In the genomic region with DNA sequence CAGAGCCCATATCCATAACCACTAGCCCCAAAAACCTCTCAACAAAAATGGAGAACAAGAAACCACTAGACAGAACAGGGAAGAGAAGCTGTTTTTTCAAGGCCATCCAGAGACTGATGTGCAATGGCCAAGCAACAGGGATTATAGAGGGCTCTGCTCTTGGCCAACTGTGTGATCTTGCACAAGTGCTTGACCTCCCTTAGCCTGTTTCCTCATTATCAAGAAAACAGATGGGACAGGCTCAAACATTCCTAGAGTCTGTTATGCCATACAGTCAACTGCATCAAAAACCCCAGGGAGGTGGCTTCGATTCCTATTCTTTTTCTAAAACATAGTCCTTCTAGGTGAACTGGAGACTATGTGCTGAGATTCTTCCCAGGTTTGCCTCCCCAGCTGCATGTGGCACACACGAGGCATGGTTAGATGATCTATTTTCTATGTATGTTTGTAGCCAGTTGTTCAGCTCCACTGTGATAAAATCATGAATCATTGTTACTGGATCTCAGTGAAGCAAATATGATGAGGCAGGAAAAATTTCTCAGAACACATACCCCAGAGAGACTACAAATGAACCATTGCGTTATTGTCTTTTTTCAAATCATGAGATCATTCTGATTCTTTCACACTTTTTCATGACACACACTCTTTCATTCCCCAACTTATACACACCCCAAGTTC, we compare ENCODE assay signal across 11 cellular contexts.
DNase-seq lines count a peak whose midpoint lies in the region; ATAC-seq and TF ChIP-seq lines count a peak whose summit lies in the region.
"Had no signal": no experiment of that assay in that cellular context is flagged by ENCODE, and none has a peak within 500 bp of the region (broad histone marks: within the 10 kb centered on the region; RNA-seq: fewer than 3 reads in every experiment).

No MANE protein-coding gene starts in this region.

- H3K9me2 ChIP-seq in SK-N-SH: no peaks in the 10 kb centered on the region

- H3K9ac ChIP-seq in SK-N-SH: no peak overlapping the region

- H3K4me3 ChIP-seq in SK-N-SH (ENCODE audit: low read depth in 2 of 2, low read length in 1 of 2): no peak overlapping the region
- H3K4me3 ChIP-seq in lung: no peak overlapping the region
- H3K4me3 ChIP-seq in upper lobe of right lung: no peak overlapping the region

- CTCF ChIA-PET in SK-N-SH (lab: Yijun Ruan, JAX): no interaction called here

- H3K4me2 ChIP-seq in SK-N-SH: no peak overlapping the region

- DNase-seq in SK-N-SH: no peak
- DNase-seq in lung (ENCODE audit: low spot score): peak; percentile 40
- no peak for DNase-seq in upper lobe of right lung
- DNase-seq in Ammon's horn (ENCODE audit: low spot score): no peak
- DNase-seq: GOT3, NCI-H774, T-helper 2 cell had no signal

- peaks cover 17% of the 10 kb centered on the region for H3F3A ChIP-seq in SK-N-SH (replicated peaks; ENCODE audit: insufficient read depth)

- 90% methylated on average over 3 of the region's 3 CpGs for WGBS in SK-N-SH (ENCODE audit: low lambda C conversion rate)
- 80 to 85% methylated on average over 3 of the region's 3 CpGs for WGBS in lung, 2 donors

- intact Hi-C loops in upper lobe of right lung (cut with DNase I): no loop called here

- no peak for TF ChIP-seq RAD21 in SK-N-SH (IDR thresholded peaks at IDR 0.05; ENCODE audit: low read length)

- H3K27ac ChIP-seq in SK-N-SH (ENCODE audit: low read depth in 2 of 2, low read length in 1 of 2) (no peak overlapping the region), lung (ENCODE audit: low read depth in 1 of 2, low read length in 1 of 2) (peak overlapping the region; percentile 56 to 74), upper lobe of right lung (peak overlapping the region; percentile 49)

- H3K27me3 ChIP-seq in SK-N-SH (ENCODE audit: insufficient read depth) (no peaks in the 10 kb centered on the region), lung (ENCODE audit: control insufficient read depth, insufficient read depth) (no peaks in the 10 kb centered on the region), upper lobe of right lung (no peaks in the 10 kb centered on the region)

- H3K79me2 ChIP-seq in SK-N-SH (ENCODE audit: insufficient read depth): no peaks in the 10 kb centered on the region

- no peaks in the 10 kb centered on the region for H3K9me3 ChIP-seq in SK-N-SH
- H3K9me3 ChIP-seq in lung (ENCODE audit: control insufficient read depth in 2 of 2, insufficient read depth in 1 of 2, low read length in 1 of 2): no peaks in the 10 kb centered on the region
- H3K9me3 ChIP-seq in upper lobe of right lung: no peaks in the 10 kb centered on the region

- no peaks in the 10 kb centered on the region for H3K36me3 ChIP-seq in SK-N-SH (replicated peaks in 1 of 2; ENCODE audit: control insufficient read depth in 1 of 2, insufficient read depth in 2 of 2, low read length in 1 of 2)
- no peaks in the 10 kb centered on the region for H3K36me3 ChIP-seq in lung (ENCODE audit: control insufficient read depth in 2 of 2, insufficient read depth in 2 of 2, low read length in 2 of 2)
- H3K36me3 ChIP-seq in upper lobe of right lung: no peaks in the 10 kb centered on the region

- ATAC-seq in SK-N-SH treated with all-trans-retinoic acid at 6 μM for 48 hours (no peak), esophagus mucosa (peak; percentile 31), lung (ENCODE audit: insufficient read depth, low FRiP score) (peak; percentile 55), upper lobe of right lung (peak; percentile 87), HG03439 (IDR thresholded peaks at IDR 0.05; ENCODE audit: unreplicated experiment) (no peak), GM18861 (IDR thresholded peaks at IDR 0.05; ENCODE audit: unreplicated experiment) (no peak)

- no peak for TF ChIP-seq EP300 in SK-N-SH (IDR thresholded peaks at IDR 0.05; ENCODE audit: borderline replicate concordance in 1 of 2, low read depth in 1 of 2, low read length in 1 of 2)

- H4K20me1 ChIP-seq in SK-N-SH (ENCODE audit: insufficient read depth): no peaks in the 10 kb centered on the region

- TF ChIP-seq CTCF in SK-N-SH (IDR thresholded peaks at IDR 0.05): no peak
- no peak for TF ChIP-seq CTCF in lung (IDR thresholded peaks at IDR 0.05; ENCODE audit: control extremely low read depth, extremely low read depth)
- TF ChIP-seq CTCF in upper lobe of right lung (IDR thresholded peaks at IDR 0.05): no peak

- peaks cover 0 to 8% of the 10 kb centered on the region in 2 experiments; a peak in 3 of 4 replicates for H3K4me1 ChIP-seq in SK-N-SH (ENCODE audit: control insufficient read depth in 1 of 2, insufficient read depth in 2 of 2, low read depth in 1 of 2, low read length in 1 of 2)
- H3K4me1 ChIP-seq in lung (ENCODE audit: control insufficient read depth in 2 of 2, insufficient read depth in 2 of 2, low read length in 2 of 2): peaks cover 0 to 15% of the 10 kb centered on the region in 2 donors
- H3K4me1 ChIP-seq in upper lobe of right lung: peaks cover 49% of the 10 kb centered on the region

- POLR2A ChIA-PET in SK-N-SH (lab: Yijun Ruan, JAX): no interaction called here

- no peak overlapping the region for H2AFZ ChIP-seq in SK-N-SH (ENCODE audit: low read depth)

TF ChIP-seq in SK-N-SH, 30 proteins besides CTCF, POLR2A, EP300 and RAD21:
- no peak for TF ChIP-seq YY1 (IDR thresholded peaks at IDR 0.05; ENCODE audit: low read depth)
- peak; percentile 16; the same call in 1 of the 2 replicates for TF ChIP-seq TCF12 (IDR thresholded peaks at IDR 0.05)
TF ChIP-seq in SK-N-SH: peak in this region for 1.

TF ChIP-seq in SK-N-SH treated with all-trans-retinoic acid at 6 μM for 48 hours, 23 proteins besides CTCF, POLR2A, EP300 and RAD21 (continues in another document):
- TF ChIP-seq ESRRG (CRISPR knock-in tag; IDR thresholded peaks at IDR 0.05) (no peak), SNAI2 (CRISPR knock-in tag; IDR thresholded peaks at IDR 0.05) (no peak), ZFP30 (CRISPR knock-in tag; IDR thresholded peaks at IDR 0.05) (no peak), OSR1 (CRISPR knock-in tag; IDR thresholded peaks at IDR 0.05) (no peak), ZNF8 (CRISPR knock-in tag; IDR thresholded peaks at IDR 0.05) (no peak), ZNF565 (CRISPR knock-in tag; conservative IDR thresholded peaks at IDR 0.05; ENCODE audit: low read depth) (no peak), ZFP3 (CRISPR knock-in tag; IDR thresholded peaks at IDR 0.05) (no peak), ISL1 (CRISPR knock-in tag; IDR thresholded peaks at IDR 0.05) (no peak), BACH2 (CRISPR knock-in tag; IDR thresholded peaks at IDR 0.05; ENCODE audit: borderline replicate concordance) (no peak), TCF4 (CRISPR knock-in tag; IDR thresholded peaks at IDR 0.05; ENCODE audit: borderline replicate concordance) (no peak), CSDC2 (CRISPR knock-in tag; IDR thresholded peaks at IDR 0.05) (no peak), ZNF70 (CRISPR knock-in tag; IDR thresholded peaks at IDR 0.05) (no peak)
- TF ChIP-seq, protein P1, sequence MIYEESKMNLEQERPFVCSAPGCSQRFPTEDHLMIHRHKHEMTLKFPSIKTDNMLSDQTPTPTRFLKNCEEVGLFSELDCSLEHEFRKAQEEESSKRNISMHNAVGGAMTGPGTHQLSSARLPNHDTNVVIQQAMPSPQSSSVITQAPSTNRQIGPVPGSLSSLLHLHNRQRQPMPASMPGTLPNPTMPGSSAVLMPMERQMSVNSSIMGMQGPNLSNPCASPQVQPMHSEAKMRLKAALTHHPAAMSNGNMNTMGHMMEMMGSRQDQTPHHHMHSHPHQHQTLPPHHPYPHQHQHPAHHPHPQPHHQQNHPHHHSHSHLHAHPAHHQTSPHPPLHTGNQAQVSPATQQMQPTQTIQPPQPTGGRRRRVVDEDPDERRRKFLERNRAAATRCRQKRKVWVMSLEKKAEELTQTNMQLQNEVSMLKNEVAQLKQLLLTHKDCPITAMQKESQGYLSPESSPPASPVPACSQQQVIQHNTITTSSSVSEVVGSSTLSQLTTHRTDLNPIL (CRISPR knock-in tag; IDR thresholded peaks at IDR 0.05; ENCODE audit: low read depth): no peak
- TF ChIP-seq, protein P2, sequence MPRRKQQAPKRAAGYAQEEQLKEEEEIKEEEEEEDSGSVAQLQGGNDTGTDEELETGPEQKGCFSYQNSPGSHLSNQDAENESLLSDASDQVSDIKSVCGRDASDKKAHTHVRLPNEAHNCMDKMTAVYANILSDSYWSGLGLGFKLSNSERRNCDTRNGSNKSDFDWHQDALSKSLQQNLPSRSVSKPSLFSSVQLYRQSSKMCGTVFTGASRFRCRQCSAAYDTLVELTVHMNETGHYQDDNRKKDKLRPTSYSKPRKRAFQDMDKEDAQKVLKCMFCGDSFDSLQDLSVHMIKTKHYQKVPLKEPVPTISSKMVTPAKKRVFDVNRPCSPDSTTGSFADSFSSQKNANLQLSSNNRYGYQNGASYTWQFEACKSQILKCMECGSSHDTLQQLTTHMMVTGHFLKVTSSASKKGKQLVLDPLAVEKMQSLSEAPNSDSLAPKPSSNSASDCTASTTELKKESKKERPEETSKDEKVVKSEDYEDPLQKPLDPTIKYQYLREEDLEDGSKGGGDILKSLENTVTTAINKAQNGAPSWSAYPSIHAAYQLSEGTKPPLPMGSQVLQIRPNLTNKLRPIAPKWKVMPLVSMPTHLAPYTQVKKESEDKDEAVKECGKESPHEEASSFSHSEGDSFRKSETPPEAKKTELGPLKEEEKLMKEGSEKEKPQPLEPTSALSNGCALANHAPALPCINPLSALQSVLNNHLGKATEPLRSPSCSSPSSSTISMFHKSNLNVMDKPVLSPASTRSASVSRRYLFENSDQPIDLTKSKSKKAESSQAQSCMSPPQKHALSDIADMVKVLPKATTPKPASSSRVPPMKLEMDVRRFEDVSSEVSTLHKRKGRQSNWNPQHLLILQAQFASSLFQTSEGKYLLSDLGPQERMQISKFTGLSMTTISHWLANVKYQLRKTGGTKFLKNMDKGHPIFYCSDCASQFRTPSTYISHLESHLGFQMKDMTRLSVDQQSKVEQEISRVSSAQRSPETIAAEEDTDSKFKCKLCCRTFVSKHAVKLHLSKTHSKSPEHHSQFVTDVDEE (CRISPR knock-in tag; IDR thresholded peaks at IDR 0.05): no peak
- TF ChIP-seq, protein P3, sequence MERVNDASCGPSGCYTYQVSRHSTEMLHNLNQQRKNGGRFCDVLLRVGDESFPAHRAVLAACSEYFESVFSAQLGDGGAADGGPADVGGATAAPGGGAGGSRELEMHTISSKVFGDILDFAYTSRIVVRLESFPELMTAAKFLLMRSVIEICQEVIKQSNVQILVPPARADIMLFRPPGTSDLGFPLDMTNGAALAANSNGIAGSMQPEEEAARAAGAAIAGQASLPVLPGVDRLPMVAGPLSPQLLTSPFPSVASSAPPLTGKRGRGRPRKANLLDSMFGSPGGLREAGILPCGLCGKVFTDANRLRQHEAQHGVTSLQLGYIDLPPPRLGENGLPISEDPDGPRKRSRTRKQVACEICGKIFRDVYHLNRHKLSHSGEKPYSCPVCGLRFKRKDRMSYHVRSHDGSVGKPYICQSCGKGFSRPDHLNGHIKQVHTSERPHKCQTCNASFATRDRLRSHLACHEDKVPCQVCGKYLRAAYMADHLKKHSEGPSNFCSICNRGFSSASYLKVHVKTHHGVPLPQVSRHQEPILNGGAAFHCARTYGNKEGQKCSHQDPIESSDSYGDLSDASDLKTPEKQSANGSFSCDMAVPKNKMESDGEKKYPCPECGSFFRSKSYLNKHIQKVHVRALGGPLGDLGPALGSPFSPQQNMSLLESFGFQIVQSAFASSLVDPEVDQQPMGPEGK (CRISPR knock-in tag; IDR thresholded peaks at IDR 0.05; ENCODE audit: borderline replicate concordance): no peak

Comparison
In these comparisons a context has a peak if more than half of its experiments do, and no peak if none do; other contexts are left out.
1. H3K27ac ChIP-seq: peak in lung (2 of 2) and upper lobe of right lung (single experiment); none in SK-N-SH (0 of 2).
2. ATAC-seq: peak in esophagus mucosa (single experiment), lung (single experiment) and upper lobe of right lung (single experiment); none in SK-N-SH treated with all-trans-retinoic acid at 6 μM for 48 hours (single experiment), HG03439 (single experiment) and GM18861 (single experiment).